In the genomic region with DNA sequence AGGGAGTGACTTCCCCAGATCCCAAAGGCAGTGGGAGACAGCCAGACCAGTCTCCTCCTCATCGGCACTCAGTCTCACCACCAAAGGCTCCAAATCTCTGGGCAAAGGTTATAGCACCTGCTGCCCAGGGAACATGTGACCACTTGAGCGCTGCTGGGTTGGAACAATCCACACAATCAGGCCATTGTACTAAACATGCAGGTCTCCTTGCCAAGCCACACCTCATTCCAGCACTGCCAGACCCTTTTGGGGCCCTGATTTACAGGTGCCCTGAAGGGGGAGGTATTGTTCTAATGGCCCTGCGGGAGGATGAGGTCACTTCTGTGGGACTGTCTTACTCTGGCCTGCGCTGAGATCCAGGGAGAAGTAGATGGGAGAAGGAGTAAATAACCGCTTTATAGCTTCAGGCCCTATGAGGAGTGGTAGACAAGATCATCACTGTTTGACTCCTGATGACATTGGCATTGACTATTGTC, we compare ENCODE assay signal across 9 cellular contexts. TPM values are rescaled to one million over a fixed set of nuclear protein-coding genes. Genes with fewer than 3 reads are reported as not detected.
A peak's percentile ranks its signal among the peaks of the same experiment; 100 is the strongest.
DNase-seq lines count a peak whose midpoint lies in the region; ATAC-seq, FAIRE-seq and TF ChIP-seq lines count a peak whose summit lies in the region.
"Not testable (repeated sequence)": the region's sequence is repeated elsewhere in the genome, so short reads cannot be mapped to it uniquely, and the experiment has no call there.
"Had no signal": no experiment of that assay in that cellular context is flagged by ENCODE, and none has a peak within 500 bp of the region (broad histone marks: within the 10 kb centered on the region; RNA-seq: fewer than 3 reads in every experiment).

No MANE protein-coding gene starts in this region.

- H4K20me1 ChIP-seq in HepG2 (ENCODE audit: insufficient read depth, low read length): not testable (repeated sequence)

- H3K36me3 Mint-ChIP-seq in nephron (ENCODE audit: low read depth): not testable (repeated sequence)

- not testable (repeated sequence) for H3K4me3 ChIP-seq in SJCRH30, heart right ventricle, upper lobe of right lung
- H3K4me3 ChIP-seq in HepG2 (replicated peaks in 1 of 3; ENCODE audit: insufficient read depth in 1 of 3, low read depth in 2 of 3, low read length in 3 of 3): peak overlapping the region in 1 of 3 experiments; percentile 24; a peak in 2 of 6 replicates

- intact Hi-C loops in heart right ventricle (cut with DNase I); HepG2 (cut with micrococcal nuclease; ENCODE audit: unreplicated experiment); upper lobe of right lung (cut with DNase I): not testable (repeated sequence)

- CTCF ChIA-PET in HepG2 (lab: Yijun Ruan, JAX; ENCODE audit: low intra/inter-chr PET ratio, low total read pairs): not testable (repeated sequence)

- H3K27me3 Mint-ChIP-seq in nephron (ENCODE audit: low read depth): peaks cover 86% of the 10 kb centered on the region

- in situ Hi-C loops in Caki2 (cut with HindIII; ENCODE audit: low pct_unique_long_range_greater_than_20kb, low sequenced_read_pairs); HepG2 (cut with HindIII; ENCODE audit: extremely low pct_ligation_motif_present, low pct_unique_long_range_greater_than_20kb): not testable (repeated sequence)

- peak; percentile 47 for FAIRE-seq in HepG2 (lab: Jason Lieb, UNC)

- whole genome bisulfite sequencing in heart right ventricle, 2 donors: 67 to 70% methylated on average over 5 of the region's 5 CpGs
- 10% methylated on average over 5 of the region's 5 CpGs for WGBS in HepG2 (ENCODE audit: low lambda C conversion rate)

- TF ChIP-seq EP300 in HepG2 (IDR thresholded peaks at IDR 0.05; ENCODE audit: low read depth in 2 of 2, low read length in 2 of 2): peak in 1 of 2 experiments; percentile 52; a peak in 2 of 4 replicates
- not testable (repeated sequence) for TF ChIP-seq EP300 in HepG2 (CRISPR knock-in tag; IDR thresholded peaks at IDR 0.05; ENCODE audit: borderline replicate concordance)

- not testable (repeated sequence) for BruUV-seq in HepG2 (replicated peaks; lab: Mats Ljungman, UMichigan)

- H3K9ac ChIP-seq in HepG2 (ENCODE audit: insufficient read depth, low read depth, low read length): peak overlapping the region; percentile 55

- ATAC-seq in heart right ventricle (peak in 7 of 8 donors; percentile 19 to 70 (median 51)), HepG2 (peak; percentile 95), upper lobe of right lung (peak; percentile 79)

- H3K36me3 ChIP-seq in SJCRH30; heart right ventricle; HepG2 (replicated peaks in 1 of 2; ENCODE audit: control insufficient read depth in 1 of 2, insufficient read depth in 2 of 2, low read length in 2 of 2); upper lobe of right lung: not testable (repeated sequence)

- DNase-seq in Caki2 (ENCODE audit: low read depth) (peak; percentile 96), LoVo (ENCODE audit: low spot score) (peak; percentile 84), NCI-H2196 treated with DMSO at 0.1 percent for 48 hours (lab: John Stamatoyannopoulos, UW; ENCODE audit: unreplicated experiment) (peak; percentile 77), SJCRH30 (peak; percentile 43 to 64), HepG2 (ENCODE audit: low spot score) (peak; percentile 91)
- DNase-seq in heart right ventricle, upper lobe of right lung: not testable (repeated sequence)

- not testable (repeated sequence) for H3K79me2 ChIP-seq in HepG2 (ENCODE audit: insufficient read depth, low read length)

- TF ChIP-seq POLR2A in HepG2 (IDR thresholded peaks at IDR 0.05; ENCODE audit: insufficient read depth in 1 of 2, low read depth in 2 of 2, low read length in 2 of 2): peak; percentile 76 to 82

- TF ChIP-seq RAD21 in HepG2 (CRISPR knock-in tag; IDR thresholded peaks at IDR 0.05): not testable (repeated sequence)

- H3K4me1 Mint-ChIP-seq in nephron: not testable (repeated sequence)

- H3K27me3 ChIP-seq in SJCRH30; HepG2 (ENCODE audit: control insufficient read depth in 1 of 2, insufficient read depth in 2 of 2, low read length in 2 of 2); upper lobe of right lung: not testable (repeated sequence)
- H3K27me3 ChIP-seq in heart right ventricle: peaks cover 0 to 26% (median 17%) of the 10 kb centered on the region in 7 donors

- POLR2A ChIA-PET in HepG2 (lab: Yijun Ruan, JAX): interaction anchor here (1.4 to 1.5 kb wide), 2 partner anchors 16 to 69 kb away, joined by 5 read pairs; no protein-coding TSS in a partner anchor

- H3K9me3 Mint-ChIP-seq in nephron: not testable (repeated sequence)

- H3K4me1 ChIP-seq in SJCRH30: peaks cover 18% of the 10 kb centered on the region
- H3K4me1 ChIP-seq in heart right ventricle: peaks cover 0 to 15% (median 7%) of the 10 kb centered on the region in 9 donors
- H3K4me1 ChIP-seq in HepG2 (ENCODE audit: insufficient read depth, low read length): peaks cover 63% of the 10 kb centered on the region
- H3K4me1 ChIP-seq in upper lobe of right lung: peaks cover 12% of the 10 kb centered on the region

- peak overlapping the region; percentile 70 to 90 (median 79) for H3K27ac Mint-ChIP-seq in nephron

- H3K9me3 ChIP-seq in SJCRH30 (replicated peaks); heart right ventricle; HepG2 (ENCODE audit: low read length); upper lobe of right lung: not testable (repeated sequence)

- H2AFZ ChIP-seq in HepG2 (ENCODE audit: low read length): not testable (repeated sequence)

- not testable (repeated sequence) for TF ChIP-seq CTCF in heart right ventricle (IDR thresholded peaks at IDR 0.05); HepG2 (CRISPR knock-in tag; IDR thresholded peaks at IDR 0.05); nephron (IDR thresholded peaks at IDR 0.05; ENCODE audit: unreplicated experiment in 3 of 3); upper lobe of right lung (IDR thresholded peaks at IDR 0.05)

- H3K27ac ChIP-seq in SJCRH30, heart right ventricle, upper lobe of right lung: not testable (repeated sequence)
- H3K27ac ChIP-seq in HepG2 (ENCODE audit: extremely low read length, insufficient read depth, low read length): peak overlapping the region; percentile 80

- peak overlapping the region in 1 of 3 experiments; percentile 17 for H3K4me3 Mint-ChIP-seq in nephron

- peak overlapping the region; percentile 72 for H3K4me2 ChIP-seq in HepG2 (ENCODE audit: low read depth, low read length)

TF ChIP-seq in HepG2, 621 proteins besides CTCF, POLR2A, EP300 and RAD21 (continues in another document):
- peak; percentile 72; the same call in 1 of the 2 replicates for TF ChIP-seq HNRNPL (IDR thresholded peaks at IDR 0.05; ENCODE audit: low read depth, low read length)

RNA-seq across cellular contexts. Expression of a gene that starts 10.0 kb away (rescaled TPM):
- total RNA-seq in Caki2 (2014; rRNA removed; shearing (Covaris generic); ENCODE audit: low replicate concordance): 50.7 and 89.7 TPM in 2 replicates
- total RNA-seq in SJCRH30 (2014; rRNA removed; shearing (Covaris generic)): 0.99 and 1.3 TPM in 2 replicates
- total RNA-seq in heart right ventricle (1 to 10 TPM in 1 of 10 donors, under 1 TPM in 7, not detected in 2; 0.08 to 2.0 (median 0.41) TPM), HepG2 (2016; rRNA removed; fragmentation: Illumina TruSeq; extraction: Trizol) (1.3 and 1.5 TPM in 2 replicates), upper lobe of right lung (1.6 TPM)
- polyA plus RNA-seq in heart right ventricle (under 1 TPM in 1 of 2 donors, not detected in 1; 0.35 TPM), HepG2 (2011; rRNA removed) (8.1 and 8.8 TPM in 2 replicates)
- total RNA-seq in HepG2 (2016; cell fraction: cytosol; rRNA removed; fragmentation: Illumina TruSeq; extraction: Trizol; ENCODE audit: low read depth): 0.79 and 0.91 TPM in 2 replicates
- total RNA-seq in HepG2 (2016; cell fraction: insoluble cytoplasmic fraction; rRNA removed; fragmentation: Illumina TruSeq; extraction: Trizol): 1.4 and 1.5 TPM in 2 replicates
- 1.9 and 2.0 TPM in 2 replicates for total RNA-seq in HepG2 (2016; cell fraction: membrane; rRNA removed; fragmentation: Illumina TruSeq; extraction: Trizol)
- 0.88 and 0.90 TPM in 2 replicates for total RNA-seq in HepG2 (2016; cell fraction: nucleus; rRNA removed; fragmentation: Illumina TruSeq; extraction: Trizol)
- 3.2 and 4.3 TPM in 2 replicates for polyA plus RNA-seq in HepG2 (2011; cell fraction: cytosol; rRNA removed)
- 2.5 and 2.8 TPM in 2 replicates for polyA plus RNA-seq in HepG2 (2011; cell fraction: nucleus; rRNA removed)
- polyA plus RNA-seq in HepG2 (2012): 5.3 and 8.3 TPM in 2 replicates
- polyA plus RNA-seq in HepG2 (2016; cell fraction: cytosol; fragmentation: Illumina TruSeq; extraction: Trizol; ENCODE audit: low read depth): 1.0 and 1.2 TPM in 2 replicates
- 3.8 and 4.0 TPM in 2 replicates for polyA plus RNA-seq in HepG2 (2016; cell fraction: insoluble cytoplasmic fraction; fragmentation: Illumina TruSeq; extraction: Trizol; ENCODE audit: low read depth)
- polyA plus RNA-seq in HepG2 (2016; cell fraction: membrane; fragmentation: Illumina TruSeq; extraction: Trizol; ENCODE audit: low read depth): 2.8 TPM in 2 replicates
- polyA plus RNA-seq in HepG2 (2016; cell fraction: nucleus; fragmentation: Illumina TruSeq; extraction: Trizol; ENCODE audit: insufficient read depth, low read depth): 2.5 and 3.1 TPM in 2 replicates
- polyA minus RNA-seq in HepG2 (2011; rRNA and poly(A)+ RNA removed; ENCODE audit: low replicate concordance): 1.1 and 5.5 TPM in 2 replicates
- 2.4 and 3.0 TPM in 2 replicates for polyA minus RNA-seq in HepG2 (2011; cell fraction: cytosol; rRNA and poly(A)+ RNA removed)
- polyA minus RNA-seq in HepG2 (2011; cell fraction: nucleus; rRNA and poly(A)+ RNA removed): 3.7 and 3.9 TPM in 2 replicates
- total RNA-seq: temporal lobe had no signal

Comparison
In these comparisons a context has a peak if more than half of its experiments do, and no peak if none do; other contexts are left out.
1. RNA of a gene that starts 10.0 kb away (total RNA-seq): 50.7 to 89.7 TPM in Caki2; 1.6 TPM in upper lobe of right lung (single experiment), 0.79 to 2.0 TPM in HepG2, 0.99 to 1.3 TPM in SJCRH30 and 0.08 to 2.0 TPM in heart right ventricle; every median in the first group is over 10 times any median in the second.
2. Peak in every context shown above with its lines, with median percentiles within 50 percentile points of each other: ATAC-seq.